In the genomic region with DNA sequence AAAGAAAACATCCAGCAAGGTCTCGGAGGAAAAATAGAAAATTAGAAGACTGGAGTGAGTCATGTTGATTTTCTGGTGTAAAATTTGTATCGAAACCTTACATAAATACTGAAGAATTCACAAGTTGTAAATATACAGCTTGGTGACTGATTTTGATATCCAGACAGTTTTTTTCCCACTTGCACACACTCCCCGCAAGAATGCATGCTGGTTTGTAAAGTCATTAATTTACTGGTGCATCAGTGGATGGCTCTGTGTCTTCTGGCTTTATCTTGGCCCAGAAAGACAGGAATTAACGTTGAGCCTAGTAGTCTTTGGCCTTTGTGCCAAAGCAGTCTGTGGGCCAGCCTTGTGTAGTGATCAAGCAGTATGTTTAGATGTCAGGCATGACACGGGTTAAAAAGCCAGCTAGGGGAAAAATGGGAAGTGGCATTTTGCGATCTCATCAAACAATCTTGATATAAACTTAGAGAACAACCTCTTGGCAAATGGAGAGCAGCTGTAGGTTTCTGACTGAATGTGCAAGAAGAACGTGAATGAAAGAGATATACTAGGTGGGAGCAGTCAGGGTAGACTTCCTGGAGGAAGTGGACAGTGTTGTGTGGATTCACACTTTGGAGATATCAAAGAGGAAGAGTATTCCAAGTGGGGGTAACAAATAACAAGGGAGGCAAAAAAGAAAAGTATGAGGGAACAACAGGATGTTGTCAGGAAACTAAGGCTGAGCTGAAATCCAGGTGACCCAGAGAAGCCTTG, we compare ENCODE assay signal across 15 cellular contexts. TPM values are rescaled to one million over a fixed set of nuclear protein-coding genes. Genes with fewer than 3 reads are reported as not detected.
DNase-seq lines count a peak whose midpoint lies in the region; ATAC-seq and TF ChIP-seq lines count a peak whose summit lies in the region.
"Had no signal": no experiment of that assay in that cellular context is flagged by ENCODE, and none has a peak within 500 bp of the region (broad histone marks: within the 10 kb centered on the region; RNA-seq: fewer than 3 reads in every experiment).

No MANE protein-coding gene starts in this region.

- no peaks in the 10 kb centered on the region for H3F3A ChIP-seq in Loucy (ENCODE audit: low read depth)

- intact Hi-C loops in activated CD4-positive, alpha-beta T cell treated with anti-CD3 and anti-CD28 coated beads for 36 hours (cut with DNase I, micrococcal nuclease) = loop anchor here (5.0 to 10.0 kb wide), 3 partner anchors 35 to 940 kb away; partner anchors contain the start of gene TMEM237 (in 1 of the 2)
- intact Hi-C loops in heart left ventricle (cut with DNase I) = loop anchor here (2.0 to 10.0 kb wide), 9 partner anchors 123 to 387 kb away; partner anchors contain the start of genes CFLAR (in 2 of the 10), STRADB (in 1 of the 10) and TRAK2 (in 1 of the 10)

- TF ChIP-seq CTCF in Loucy (conservative IDR thresholded peaks at IDR 0.05; ENCODE audit: low read length) (no peak), heart left ventricle (IDR thresholded peaks at IDR 0.05) (no peak)

- peaks cover 2% of the 10 kb centered on the region for H3K9me3 Mint-ChIP-seq in activated CD4-positive, alpha-beta T cell treated with anti-CD3 and anti-CD28 coated beads for 36 hours (ENCODE audit: low read depth)
- peaks cover 4% of the 10 kb centered on the region for H3K9me3 Mint-ChIP-seq in activated CD8-positive, alpha-beta T cell treated with anti-CD3 and anti-CD28 coated beads, Interleukin-2, amount 10 ng/mL, durations not matched to agents 7 days and 5 days (ENCODE audit: insufficient read depth)
- peaks cover 0 to 16% (median 2%) of the 10 kb centered on the region in 9 donors for H3K9me3 Mint-ChIP-seq in naive thymus-derived CD8-positive, alpha-beta T cell

- peaks cover 26% of the 10 kb centered on the region for H4K20me1 ChIP-seq in Loucy (ENCODE audit: insufficient read depth, low read length, poor library complexity, severe bottlenecking)

- no peaks in the 10 kb centered on the region for H3K27me3 Mint-ChIP-seq in activated CD4-positive, alpha-beta T cell treated with anti-CD3 and anti-CD28 coated beads for 36 hours
- no peaks in the 10 kb centered on the region for H3K27me3 Mint-ChIP-seq in activated CD8-positive, alpha-beta T cell treated with anti-CD3 and anti-CD28 coated beads, Interleukin-2, amount 10 ng/mL, durations not matched to agents 7 days and 5 days (ENCODE audit: low read depth)
- no peaks in the 10 kb centered on the region for H3K27me3 Mint-ChIP-seq in naive thymus-derived CD8-positive, alpha-beta T cell

- ATAC-seq in activated CD4-positive, alpha-beta T cell treated with anti-CD3 and anti-CD28 coated beads for 36 hours = no peak
- no peak for ATAC-seq in activated CD8-positive, alpha-beta T cell treated with anti-CD3 and anti-CD28 coated beads, Interleukin-2, amount 10 ng/mL, durations not matched to agents 7 days and 5 days
- ATAC-seq in naive thymus-derived CD8-positive, alpha-beta T cell = no peak
- ATAC-seq in heart left ventricle = no peak

- H3K4me3 Mint-ChIP-seq in activated CD4-positive, alpha-beta T cell treated with anti-CD3 and anti-CD28 coated beads for 36 hours = no peak overlapping the region
- H3K4me3 Mint-ChIP-seq in activated CD8-positive, alpha-beta T cell treated with anti-CD3 and anti-CD28 coated beads, Interleukin-2, amount 10 ng/mL, durations not matched to agents 7 days and 5 days = no peak overlapping the region
- H3K4me3 Mint-ChIP-seq in naive thymus-derived CD8-positive, alpha-beta T cell = peak overlapping the region in 9 of 10 donors; percentile 2 to 99 (median 90)
- H3K4me3 Mint-ChIP-seq: nephron had no signal

- TF ChIP-seq POLR2A in heart left ventricle (IDR thresholded peaks at IDR 0.05) = no peak

- POLR2A ChIA-PET in activated CD4-positive, alpha-beta T cell treated with anti-CD3 and anti-CD28 coated beads for 36 hours (lab: Charles Lee) = interaction anchor here (0.6 to 1.0 kb wide), 2 partner anchors 42 to 179 kb away, joined by 4 read pairs; no protein-coding TSS in a partner anchor
- POLR2A ChIA-PET in activated CD8-positive, alpha-beta T cell treated with anti-CD3 and anti-CD28 coated beads, Interleukin-2, amount 10 ng/mL, durations not matched to agents 7 days and 5 days (lab: Charles Lee) = interaction anchor here (0.6 to 7.1 kb wide), 5 partner anchors 14 to 197 kb away, joined by 3 to 221 read pairs (median 3); partner anchors contain the start of gene CASP8
- POLR2A ChIA-PET in naive thymus-derived CD8-positive, alpha-beta T cell (lab: Charles Lee) = interaction anchor here (0.6 to 2.9 kb wide), 9 partner anchors 9 to 208 kb away, joined by 3 to 19 read pairs (median 6); partner anchors contain the start of genes CASP10 and CASP8

- WGBS in heart left ventricle, 4 donors = 71 to 79% (median 75%) methylated on average over 7 of the region's 7 CpGs

- H3K36me3 Mint-ChIP-seq in activated CD4-positive, alpha-beta T cell treated with anti-CD3 and anti-CD28 coated beads for 36 hours (ENCODE audit: low read depth) = peaks cover 53% of the 10 kb centered on the region
- H3K36me3 Mint-ChIP-seq in activated CD8-positive, alpha-beta T cell treated with anti-CD3 and anti-CD28 coated beads, Interleukin-2, amount 10 ng/mL, durations not matched to agents 7 days and 5 days (ENCODE audit: low read depth) = peaks cover 70% of the 10 kb centered on the region
- H3K36me3 Mint-ChIP-seq in naive thymus-derived CD8-positive, alpha-beta T cell = peaks cover 26 to 51% (median 35%) of the 10 kb centered on the region in 3 donors

- H3K36me3 ChIP-seq in Loucy (ENCODE audit: insufficient read depth, low read length) (peaks cover 13% of the 10 kb centered on the region), heart left ventricle (no peaks in the 10 kb centered on the region)

- peak overlapping the region; percentile 26 for H3K4me3 ChIP-seq in Loucy (ENCODE audit: low read length, poor library complexity, severe bottlenecking)
- H3K4me3 ChIP-seq in heart left ventricle = no peak overlapping the region
- H3K4me3 ChIP-seq: HAP-1 had no signal

- H3K4me2 ChIP-seq in Loucy (ENCODE audit: low read depth, low read length, poor library complexity, severe bottlenecking) = peak overlapping the region; percentile 82

- no peaks in the 10 kb centered on the region; the same call in 1 of the 2 replicates for H3K9me3 ChIP-seq in Loucy (ENCODE audit: insufficient read depth, low read depth, low read length)
- H3K9me3 ChIP-seq in heart left ventricle = peaks cover 0 to 9% (median 0%) of the 10 kb centered on the region in 12 donors
- H3K9me3 ChIP-seq: HAP-1 had no signal

- peaks cover 46% of the 10 kb centered on the region for H3K4me1 Mint-ChIP-seq in activated CD4-positive, alpha-beta T cell treated with anti-CD3 and anti-CD28 coated beads for 36 hours
- H3K4me1 Mint-ChIP-seq in activated CD8-positive, alpha-beta T cell treated with anti-CD3 and anti-CD28 coated beads, Interleukin-2, amount 10 ng/mL, durations not matched to agents 7 days and 5 days (ENCODE audit: low read depth) = peaks cover 32% of the 10 kb centered on the region
- peaks cover 19 to 81% (median 52%) of the 10 kb centered on the region in 4 donors for H3K4me1 Mint-ChIP-seq in naive thymus-derived CD8-positive, alpha-beta T cell

- H3K4me1 ChIP-seq in Loucy (ENCODE audit: insufficient read depth, low read length, poor library complexity, severe bottlenecking) = peaks cover 35% of the 10 kb centered on the region
- H3K4me1 ChIP-seq in heart left ventricle = peaks cover 0 to 74% (median 12%) of the 10 kb centered on the region in 12 donors

- DNase-seq in activated CD4-positive, alpha-beta T cell treated with anti-CD3 and anti-CD28 coated beads for 36 hours = no peak
- DNase-seq in activated CD4-positive, alpha-beta T cell treated with anti-CD3 and anti-CD28 coated beads for 1 hour = no peak
- DNase-seq in activated CD8-positive, alpha-beta T cell treated with anti-CD3 and anti-CD28 coated beads, Interleukin-2, amount 10 ng/mL, durations not matched to agents 7 days and 5 days = no peak
- no peak for DNase-seq in naive thymus-derived CD8-positive, alpha-beta T cell
- DNase-seq in D341Med (ENCODE audit: low spot score) (no peak), heart left ventricle (no peak), caudate nucleus (lab: John Stamatoyannopoulos, UW) (no peak)
- DNase-seq: activated CD4-positive, alpha-beta T cell treated with anti-CD3 and anti-CD28 coated beads, Interleukin-2, amount 50 U/mL, for 48 hours; anterior cingulate cortex; DMS79 treated with DMSO at 0.1 percent for 48 hours; NCI-H1694; NK-92 treated with Interleukin-12 subunit alpha and Interleukin-12 subunit beta, amount 100 ng/mL, for 24 hours had no signal

- H3K9ac ChIP-seq in Loucy (ENCODE audit: low read depth, low read length, poor library complexity, severe bottlenecking) = no peak overlapping the region

- peaks cover 53% of the 10 kb centered on the region for H3K79me2 ChIP-seq in Loucy (ENCODE audit: insufficient read depth, low read length)

- no peaks in the 10 kb centered on the region for H3K9me2 ChIP-seq in Loucy (replicated peaks; ENCODE audit: low read depth, low read length)

- H3K27ac Mint-ChIP-seq in activated CD4-positive, alpha-beta T cell treated with anti-CD3 and anti-CD28 coated beads for 36 hours = peak overlapping the region; percentile 69
- H3K27ac Mint-ChIP-seq in activated CD8-positive, alpha-beta T cell treated with anti-CD3 and anti-CD28 coated beads, Interleukin-2, amount 10 ng/mL, durations not matched to agents 7 days and 5 days = peak overlapping the region; percentile 55
- peak overlapping the region; percentile 68 to 99 (median 86) for H3K27ac Mint-ChIP-seq in naive thymus-derived CD8-positive, alpha-beta T cell
- H3K27ac Mint-ChIP-seq: nephron had no signal

- no peak overlapping the region for H2AFZ ChIP-seq in Loucy (ENCODE audit: low read length)

- CTCF ChIA-PET in activated CD4-positive, alpha-beta T cell treated with anti-CD3 and anti-CD28 coated beads for 36 hours (lab: Charles Lee) = interaction anchor here (0.5 to 2.5 kb wide), 17 partner anchors 23 to 272 kb away, joined by 3 to 26 read pairs (median 3); partner anchors contain the start of genes CASP8 and FLACC1
- CTCF ChIA-PET in activated CD8-positive, alpha-beta T cell treated with anti-CD3 and anti-CD28 coated beads, Interleukin-2, amount 10 ng/mL, durations not matched to agents 7 days and 5 days (lab: Charles Lee) = interaction anchor here (0.9 to 2.9 kb wide), 11 partner anchors 15 to 224 kb away, joined by 3 to 45 read pairs (median 5); partner anchors contain the start of genes CASP10, STRADB and TRAK2

- no peaks in the 10 kb centered on the region for H3K27me3 ChIP-seq in Loucy (ENCODE audit: insufficient read depth, low read length, poor library complexity, severe bottlenecking)
- no peaks in the 10 kb centered on the region for H3K27me3 ChIP-seq in heart left ventricle

- peak overlapping the region in 1 of 12 donors; percentile 39 for H3K27ac ChIP-seq in heart left ventricle
- H3K27ac ChIP-seq in caudate nucleus (ENCODE audit: low read depth, low read length) = no peak overlapping the region

RNA-seq across cellular contexts. Expression of gene CASP8, which starts 22.7 kb away (rescaled TPM):
- total RNA-seq in activated CD4-positive, alpha-beta T cell treated with anti-CD3 and anti-CD28 coated beads for 36 hours = 10 to 100 TPM; 45.1 to 49.1 TPM
- 10 to 100 TPM; 62.7 to 63.2 TPM for total RNA-seq in activated CD8-positive, alpha-beta T cell treated with anti-CD3 and anti-CD28 coated beads, Interleukin-2, amount 10 ng/mL, durations not matched to agents 7 days and 5 days
- total RNA-seq in naive thymus-derived CD8-positive, alpha-beta T cell = 100 to 1,000 TPM; 209 to 212 TPM
- 10 to 100 TPM; 25.0 to 56.5 (median 26.1) TPM for polyA plus RNA-seq in naive thymus-derived CD8-positive, alpha-beta T cell
- total RNA-seq in heart left ventricle = 10 to 100 TPM in 1 of 9 donors, 1 to 10 TPM in 8; 2.0 to 15.7 (median 3.0) TPM
- 1 to 10 TPM; 1.8 to 2.9 TPM for polyA plus RNA-seq in heart left ventricle

RNA-seq across cellular contexts. Expression of gene CASP10, which starts 54.7 kb away (rescaled TPM):
- total RNA-seq in activated CD4-positive, alpha-beta T cell treated with anti-CD3 and anti-CD28 coated beads for 36 hours = 10 to 100 TPM; 12.2 to 16.8 TPM
- 10 to 100 TPM; 40.7 to 42.8 TPM for total RNA-seq in activated CD8-positive, alpha-beta T cell treated with anti-CD3 and anti-CD28 coated beads, Interleukin-2, amount 10 ng/mL, durations not matched to agents 7 days and 5 days
- 10 to 100 TPM; 47.2 to 48.1 TPM for total RNA-seq in naive thymus-derived CD8-positive, alpha-beta T cell
- polyA plus RNA-seq in naive thymus-derived CD8-positive, alpha-beta T cell = 10 to 100 TPM in 2 of 3 donors, 1 to 10 TPM in 1; 8.6 to 17.5 (median 14.6) TPM
- 10 to 100 TPM in 2 of 9 donors, 1 to 10 TPM in 7; 4.3 to 24.0 (median 5.8) TPM for total RNA-seq in heart left ventricle
- 1 to 10 TPM; 2.8 to 3.5 TPM for polyA plus RNA-seq in heart left ventricle

Comparison
In these comparisons a context has a peak if more than half of its experiments do, and no peak if none do; other contexts are left out.
1. H3K4me3 Mint-ChIP-seq: peak in naive thymus-derived CD8-positive, alpha-beta T cell (9 of 10); none in activated CD4-positive, alpha-beta T cell treated with anti-CD3 and anti-CD28 coated beads for 36 hours (single experiment) and activated CD8-positive, alpha-beta T cell treated with anti-CD3 and anti-CD28 coated beads, Interleukin-2, amount 10 ng/mL, durations not matched to agents 7 days and 5 days (single experiment).
2. Peak in every context shown above with its lines, with median percentiles within 50 percentile points of each other: H3K27ac Mint-ChIP-seq.